In genomic region chr11:35005156-35005780, GRCh38 we compare ENCODE assay signal across 14 cellular contexts.
A peak's percentile ranks its signal among the peaks of the same experiment; 100 is the strongest.
DNase-seq lines count a peak whose midpoint lies in the region; ATAC-seq, FAIRE-seq and TF ChIP-seq lines count a peak whose summit lies in the region.
"Had no signal": no experiment of that assay in that cellular context is flagged by ENCODE, and none has a peak within 500 bp of the region (broad histone marks: within the 10 kb centered on the region; RNA-seq: fewer than 3 reads in every experiment).

No MANE protein-coding gene starts in this region.

- peaks cover 58% of the 10 kb centered on the region for H3K4me1 Mint-ChIP-seq in activated B cell treated with CpG ODN at 0.5 μM for 24 hours

- H3K4me3 Mint-ChIP-seq in activated B cell treated with CpG ODN at 0.5 μM for 24 hours = no peak overlapping the region
- H3K4me3 Mint-ChIP-seq: central memory CD8-positive, alpha-beta T cell had no signal

- WGBS in A549 (ENCODE audit: missing lambda C conversion rate) = 72% methylated on average over 4 of the region's 4 CpGs

- no peak for ATAC-seq in A549
- no peak for ATAC-seq in activated B cell treated with CpG ODN at 0.5 μM for 24 hours (ENCODE audit: low read depth)
- ATAC-seq in GM21360 (IDR thresholded peaks at IDR 0.05; ENCODE audit: unreplicated experiment) = no peak
- ATAC-seq in HG02870 (IDR thresholded peaks at IDR 0.05; ENCODE audit: unreplicated experiment) = no peak
- ATAC-seq: K562 had no signal

- peak overlapping the region; percentile 4 for H3K27ac Mint-ChIP-seq in activated B cell treated with CpG ODN at 0.5 μM for 24 hours

- H3K36me3 ChIP-seq in mucosa of rectum (ENCODE audit: control insufficient read depth in 2 of 2, insufficient read depth in 2 of 2, low read length in 2 of 2) = no peaks in the 10 kb centered on the region

- no peak for TF ChIP-seq EP300 in A549 (IDR thresholded peaks at IDR 0.05)

- no peaks in the 10 kb centered on the region for H3K9me3 Mint-ChIP-seq in activated B cell treated with CpG ODN at 0.5 μM for 24 hours
- H3K9me3 Mint-ChIP-seq: central memory CD8-positive, alpha-beta T cell had no signal

- H3K4me1 ChIP-seq in A549 (peaks cover 66% of the 10 kb centered on the region), mucosa of rectum (ENCODE audit: control insufficient read depth in 2 of 2, insufficient read depth in 2 of 2, low read length in 2 of 2) (peaks cover 14 to 21% of the 10 kb centered on the region in 2 donors)

- H3K4me3 ChIP-seq in A549 = no peak overlapping the region
- H3K4me3 ChIP-seq in mucosa of rectum (ENCODE audit: low read length in 2 of 2) = no peak overlapping the region
- H3K4me3 ChIP-seq: K562 had no signal

- no peak for TF ChIP-seq CTCF in A549 (IDR thresholded peaks at IDR 0.05)
- TF ChIP-seq CTCF in activated B cell treated with CpG ODN at 0.5 μM for 24 hours (IDR thresholded peaks at IDR 0.05) = no peak

- no peak for FAIRE-seq in A549 (lab: Jason Lieb, UNC)
- FAIRE-seq: H54, K562, keratinocyte had no signal

- CTCF ChIA-PET in A549 (lab: Yijun Ruan, JAX) = interaction anchor here (1.3 to 2.7 kb wide), 2 partner anchors 388 to 407 kb away, joined by 3 to 7 read pairs; no protein-coding TSS in a partner anchor
- CTCF ChIA-PET in activated B cell treated with CpG ODN at 0.5 μM for 24 hours (lab: Charles Lee) = no interaction called here

- H3K27me3 ChIP-seq in mucosa of rectum (ENCODE audit: control insufficient read depth in 2 of 2, insufficient read depth in 2 of 2, low read length in 2 of 2) = no peaks in the 10 kb centered on the region

- no peaks in the 10 kb centered on the region for H3K27me3 Mint-ChIP-seq in activated B cell treated with CpG ODN at 0.5 μM for 24 hours
- H3K27me3 Mint-ChIP-seq: central memory CD8-positive, alpha-beta T cell had no signal

- H3K4me2 ChIP-seq in A549 = peak overlapping the region; percentile 47

- intact Hi-C loops in activated B cell treated with CpG ODN at 0.5 μM for 24 hours (cut with micrococcal nuclease) = no loop called here

- no peaks in the 10 kb centered on the region for H3K9me3 ChIP-seq in A549
- no peaks in the 10 kb centered on the region for H3K9me3 ChIP-seq in mucosa of rectum (ENCODE audit: control insufficient read depth in 2 of 2, low read length in 2 of 2)

- H3K36me3 Mint-ChIP-seq in activated B cell treated with CpG ODN at 0.5 μM for 24 hours (ENCODE audit: low read depth) = no peaks in the 10 kb centered on the region

- TF ChIP-seq POLR2A in A549 (IDR thresholded peaks at IDR 0.05; ENCODE audit: low read length) = no peak

- peak in 1 of 2 experiments; percentile 19 for DNase-seq in A549 (ENCODE audit: low read depth in 1 of 2, low spot score in 1 of 2)
- peak; percentile 66 for DNase-seq in LoVo (ENCODE audit: low spot score)
- no peak for DNase-seq in activated B cell treated with CpG ODN at 0.5 μM for 24 hours
- no peak for DNase-seq in germinal center (ENCODE audit: low spot score)
- DNase-seq in HCEC 1CT = no peak
- DNase-seq: activated CD4-positive, alpha-beta T cell treated with anti-CD3 and anti-CD28 coated beads for 4 hours; activated T-cell treated with anti-CD3 and anti-CD28 coated beads for 4 hours had no signal

- H3K27ac ChIP-seq in A549 (peak overlapping the region; percentile 66 to 80), mucosa of rectum (ENCODE audit: low read depth in 2 of 2, low read length in 2 of 2) (peak overlapping the region; percentile 67 to 70)

- no peak for TF ChIP-seq RAD21 in A549 (conservative IDR thresholded peaks at IDR 0.05 in 1 of 2, IDR thresholded peaks at IDR 0.05 in 1 of 2)

- H3K9ac ChIP-seq in mucosa of rectum (ENCODE audit: low read depth in 1 of 2, low read length in 2 of 2) = no peak overlapping the region

- POLR2A ChIA-PET in A549 (lab: Yijun Ruan, JAX) = no interaction called here
- POLR2A ChIA-PET in activated B cell treated with CpG ODN at 0.5 μM for 24 hours (lab: Charles Lee) = interaction anchor here (0.6 to 4.1 kb wide), 5 partner anchors 31 to 178 kb away, joined by 3 to 17 read pairs (median 6); no protein-coding TSS in a partner anchor

TF ChIP-seq in A549, 52 proteins besides CTCF, POLR2A, EP300 and RAD21:
- no peak for TF ChIP-seq CBX8 (IDR thresholded peaks at IDR 0.05)
- no peak for TF ChIP-seq BCL3 (IDR thresholded peaks at IDR 0.05)
- TF ChIP-seq KDM1A (IDR thresholded peaks at IDR 0.05; ENCODE audit: low read depth) = no peak
- no peak for TF ChIP-seq RNF2 (IDR thresholded peaks at IDR 0.05; ENCODE audit: borderline replicate concordance, low read depth)
- TF ChIP-seq NPAS2 (CRISPR knock-in tag; IDR thresholded peaks at IDR 0.05; ENCODE audit: borderline replicate concordance) = no peak
- TF ChIP-seq HEYL (CRISPR knock-in tag; IDR thresholded peaks at IDR 0.05) = no peak
- TF ChIP-seq FOSB (CRISPR knock-in tag; IDR thresholded peaks at IDR 0.05) = no peak
- TF ChIP-seq MAFK (IDR thresholded peaks at IDR 0.05; ENCODE audit: partially characterized antibody) = no peak
- TF ChIP-seq CHD2 (IDR thresholded peaks at IDR 0.05; ENCODE audit: low read length, partially characterized antibody) = no peak
- TF ChIP-seq NR3C1 (IDR thresholded peaks at IDR 0.05) = no peak
- TF ChIP-seq HOXB5 (CRISPR knock-in tag; IDR thresholded peaks at IDR 0.05) = no peak
- no peak for TF ChIP-seq TP53 (CRISPR knock-in tag; IDR thresholded peaks at IDR 0.05)
- TF ChIP-seq ATOH8 (CRISPR knock-in tag; IDR thresholded peaks at IDR 0.05; ENCODE audit: low read depth) = no peak
- TF ChIP-seq CEBPB (IDR thresholded peaks at IDR 0.05) = no peak
